ENCODE assay signal across 8 cellular contexts in genomic region chr17:62479895-62480253, GRCh38. TPM values are rescaled to one million over a fixed set of nuclear protein-coding genes. Genes with fewer than 3 reads are reported as not detected.
DNase-seq lines count a peak whose midpoint lies in the region; ATAC-seq, FAIRE-seq and TF ChIP-seq lines count a peak whose summit lies in the region.
"Not testable (repeated sequence)": the region's sequence is repeated elsewhere in the genome, so short reads cannot be mapped to it uniquely, and the experiment has no call there.

No MANE protein-coding gene starts in this region.

- CTCF ChIA-PET in A673 (lab: Charles Lee); activated CD4-positive, alpha-beta T cell treated with anti-CD3 and anti-CD28 coated beads for 36 hours (lab: Charles Lee): not testable (repeated sequence)

- H3K36me3 ChIP-seq in A673 (ENCODE audit: insufficient read depth, low read length, poor library complexity, severe bottlenecking); bronchial epithelial cell (ENCODE audit: control insufficient read depth, insufficient read depth, low read length); mucosa of stomach (ENCODE audit: control insufficient read depth, insufficient read depth, low read length); small intestine (ENCODE audit: control insufficient read depth in 2 of 2, insufficient read depth in 2 of 2, low read length in 2 of 2): not testable (repeated sequence)
- peaks cover 0 to 32% (median 14%) of the 10 kb centered on the region in 9 donors for H3K36me3 ChIP-seq in heart left ventricle

- TSS peak; percentile 63 for BruUV-seq in A673 (replicated peaks; lab: Mats Ljungman, UMichigan)

- POLR2A ChIA-PET in A673 (lab: Charles Lee; ENCODE audit: low non-redundant PET); activated CD4-positive, alpha-beta T cell treated with anti-CD3 and anti-CD28 coated beads for 36 hours (lab: Charles Lee): not testable (repeated sequence)

- peak overlapping the region; percentile 96 for H3K27ac Mint-ChIP-seq in activated CD4-positive, alpha-beta T cell treated with anti-CD3 and anti-CD28 coated beads for 36 hours

- H3K9me3 ChIP-seq in A673 (ENCODE audit: low read depth, low read length, poor library complexity, severe bottlenecking); heart left ventricle; mucosa of stomach (ENCODE audit: control insufficient read depth, low read length); small intestine (ENCODE audit: control insufficient read depth, low read depth): not testable (repeated sequence)

- peak overlapping the region; percentile 93 for H3K4me3 Mint-ChIP-seq in activated CD4-positive, alpha-beta T cell treated with anti-CD3 and anti-CD28 coated beads for 36 hours

- peaks cover 23% of the 10 kb centered on the region for H3K36me3 Mint-ChIP-seq in activated CD4-positive, alpha-beta T cell treated with anti-CD3 and anti-CD28 coated beads for 36 hours (ENCODE audit: low read depth)

- H3K27me3 Mint-ChIP-seq in activated CD4-positive, alpha-beta T cell treated with anti-CD3 and anti-CD28 coated beads for 36 hours, result not testable (repeated sequence)

- 3 to 10% (median 7%) methylated on average over 5 of the region's 5 CpGs for WGBS in heart left ventricle, 4 donors
- 0 to 4% (median 4%) methylated on average over 5 of the region's 5 CpGs for WGBS in small intestine, 3 donors

- TF ChIP-seq POLR2A in heart left ventricle (IDR thresholded peaks at IDR 0.05), result not testable (repeated sequence)

- not testable (repeated sequence) for DNase-seq in A673 (ENCODE audit: low spot score); GM18507 (ENCODE audit: extremely low spot score, insufficient read length, low read depth); activated CD4-positive, alpha-beta T cell treated with anti-CD3 and anti-CD28 coated beads for 36 hours; bronchial epithelial cell (ENCODE audit: low read depth); heart left ventricle; small intestine
- peak; percentile 28 for DNase-seq in NCI-H69 (lab: John Stamatoyannopoulos, UW)

- H3K9ac ChIP-seq in mucosa of stomach (ENCODE audit: low read length), result peak overlapping the region; percentile 80

- peaks cover 28% of the 10 kb centered on the region for H3K4me1 Mint-ChIP-seq in activated CD4-positive, alpha-beta T cell treated with anti-CD3 and anti-CD28 coated beads for 36 hours

- TF ChIP-seq CTCF in A673 (conservative IDR thresholded peaks at IDR 0.05; ENCODE audit: low read depth, low read length); bronchial epithelial cell (IDR thresholded peaks at IDR 0.05; ENCODE audit: insufficient read depth, low read length, severe bottlenecking); heart left ventricle (IDR thresholded peaks at IDR 0.05): not testable (repeated sequence)

- intact Hi-C loops in A673 (cut with micrococcal nuclease; ENCODE audit: unreplicated experiment); heart left ventricle (cut with DNase I): not testable (repeated sequence)
- intact Hi-C loops in activated CD4-positive, alpha-beta T cell treated with anti-CD3 and anti-CD28 coated beads for 36 hours (cut with DNase I, micrococcal nuclease), result loop anchor here (5.0 kb wide), 2 partner anchors 58 to 487 kb away; partner anchors contain the start of genes METTL2A (in 1 of the 2) and TANC2 (in 1 of the 2)

- H3K27me3 ChIP-seq in A673 (replicated peaks; ENCODE audit: insufficient read depth, low read depth, low read length, poor library complexity); bronchial epithelial cell (ENCODE audit: control insufficient read depth, insufficient read depth, low read length); heart left ventricle; mucosa of stomach (ENCODE audit: control insufficient read depth, insufficient read depth, low read length); small intestine (ENCODE audit: control insufficient read depth in 2 of 2, insufficient read depth in 2 of 2, low read length in 2 of 2): not testable (repeated sequence)

- not testable (repeated sequence) for H3K4me1 ChIP-seq in A673 (ENCODE audit: insufficient read depth, low read length, poor library complexity, severe bottlenecking); mucosa of stomach (ENCODE audit: control insufficient read depth, insufficient read depth, low read length); small intestine (ENCODE audit: control insufficient read depth in 2 of 2, insufficient read depth in 1 of 2, low read depth in 1 of 2, low read length in 1 of 2)
- H3K4me1 ChIP-seq in heart left ventricle, result peaks cover 0 to 54% (median 21%) of the 10 kb centered on the region in 12 donors

- not testable (repeated sequence) for ATAC-seq in activated CD4-positive, alpha-beta T cell treated with anti-CD3 and anti-CD28 coated beads for 36 hours; heart left ventricle

- H3K9me3 Mint-ChIP-seq in activated CD4-positive, alpha-beta T cell treated with anti-CD3 and anti-CD28 coated beads for 36 hours (ENCODE audit: low read depth), result not testable (repeated sequence)

- H3K27ac ChIP-seq in A673 (ENCODE audit: low read depth, low read length, poor library complexity, severe bottlenecking) (peak overlapping the region; percentile 84), heart left ventricle (peak overlapping the region; percentile 82 to 95 (median 92)), small intestine (ENCODE audit: low read depth in 1 of 2, low read length in 1 of 2) (peak overlapping the region; percentile 74 to 93)

- H3K4me3 ChIP-seq in A673 (ENCODE audit: low read depth, low read length, poor library complexity, severe bottlenecking), result peak overlapping the region; percentile 66
- H3K4me3 ChIP-seq in bronchial epithelial cell (ENCODE audit: low read depth, low read length), result peak overlapping the region; percentile 58
- peak overlapping the region; percentile 61 to 92 (median 74) for H3K4me3 ChIP-seq in heart left ventricle
- H3K4me3 ChIP-seq in mucosa of stomach (ENCODE audit: low read length), result peak overlapping the region; percentile 31
- H3K4me3 ChIP-seq in small intestine (ENCODE audit: low read depth in 1 of 2, low read length in 2 of 2), result peak overlapping the region; percentile 31 to 92

- FAIRE-seq in GM18507 (lab: Jason Lieb, UNC), result peak; percentile 76
- FAIRE-seq in bronchial epithelial cell (lab: Jason Lieb, UNC); small intestine (lab: Jason Lieb, UNC): not testable (repeated sequence)

RNA-seq across cellular contexts. Expression of gene TLK2, which starts 1.2 kb away (rescaled TPM):
- total RNA-seq in A673 (2021), result 50.9 and 54.7 TPM in 2 replicates
- 10 to 100 TPM; 37.4 to 60.2 TPM for total RNA-seq in activated CD4-positive, alpha-beta T cell treated with anti-CD3 and anti-CD28 coated beads for 36 hours
- total RNA-seq in bronchial epithelial cell, result 37.4 and 40.6 TPM in 2 replicates
- total RNA-seq in heart left ventricle, result 10 to 100 TPM; 24.5 to 36.8 (median 29.6) TPM
- 10 to 100 TPM; 11.0 to 20.5 TPM for polyA plus RNA-seq in heart left ventricle
- polyA plus RNA-seq in small intestine, result 10 to 100 TPM; 13.0 to 18.6 (median 13.9) TPM

RNA-seq across cellular contexts. Expression of gene METTL2A, which starts 56.2 kb away (rescaled TPM):
- total RNA-seq in A673 (2021) (43.8 and 44.9 TPM in 2 replicates), bronchial epithelial cell (21.3 and 30.0 TPM in 2 replicates), heart left ventricle (10 to 100 TPM; 13.2 to 19.8 (median 15.3) TPM)
- total RNA-seq in activated CD4-positive, alpha-beta T cell treated with anti-CD3 and anti-CD28 coated beads for 36 hours, result 10 to 100 TPM; 25.9 to 31.8 TPM
- polyA plus RNA-seq in heart left ventricle (10 to 100 TPM in 1 of 2 donors, 1 to 10 TPM in 1; 7.9 to 24.5 TPM), small intestine (10 to 100 TPM in 1 of 3 donors, 1 to 10 TPM in 2; 6.5 to 16.9 (median 6.7) TPM)
